Comparison of ENCODE assay signal across 9 cellular contexts in genomic region chr18:23283933-23284430, GRCh38.
DNase-seq lines count a peak whose midpoint lies in the region; ATAC-seq and TF ChIP-seq lines count a peak whose summit lies in the region.
"Had no signal": no experiment of that assay in that cellular context is flagged by ENCODE, and none has a peak within 500 bp of the region (broad histone marks: within the 10 kb centered on the region; RNA-seq: fewer than 3 reads in every experiment).

No MANE protein-coding gene starts in this region.

- H2AFZ ChIP-seq in PC-9 = no peak overlapping the region

- DNase-seq in PC-9 (peak; percentile 44 to 94), iPS DF 19.7 (ENCODE audit: low read depth, low spot score) (peak; percentile 99), AML-193 (lab: John Stamatoyannopoulos, UW) (no peak), vagina (ENCODE audit: extremely low spot score in 2 of 2) (no peak), NOMO-1 (lab: John Stamatoyannopoulos, UW; ENCODE audit: unreplicated experiment in 2 of 2) (no peak), hypothalamus (lab: John Stamatoyannopoulos, UW) (no peak)
- DNase-seq: retina had no signal

- H3K4me2 ChIP-seq in PC-9 = peak overlapping the region; percentile 83

- no peaks in the 10 kb centered on the region for H3K79me2 ChIP-seq in PC-9 (ENCODE audit: low read depth)

- H3K36me3 ChIP-seq in PC-9 (ENCODE audit: low read depth) (no peaks in the 10 kb centered on the region), vagina (no peaks in the 10 kb centered on the region)

- no peak for TF ChIP-seq POLR2A in vagina (IDR thresholded peaks at IDR 0.05)

- H3K27me3 ChIP-seq in PC-9 (ENCODE audit: insufficient read depth, low read depth) = no peaks in the 10 kb centered on the region
- H3K27me3 ChIP-seq in vagina = no peaks in the 10 kb centered on the region

- TF ChIP-seq CTCF in PC-9 (conservative IDR thresholded peaks at IDR 0.05) = no peak
- TF ChIP-seq CTCF in vagina (IDR thresholded peaks at IDR 0.05) = no peak

- H3K9me3 ChIP-seq in PC-9 (ENCODE audit: insufficient read depth, low read depth) (no peaks in the 10 kb centered on the region), vagina (no peaks in the 10 kb centered on the region)

- H3K27ac ChIP-seq in PC-9 (peak overlapping the region; percentile 99), vagina (no peak overlapping the region)

- no peaks in the 10 kb centered on the region for H3K9me2 ChIP-seq in PC-9 (ENCODE audit: insufficient read depth)

- ATAC-seq in GM18508 (IDR thresholded peaks at IDR 0.05; ENCODE audit: insufficient read depth, unreplicated experiment) (peak; percentile 92), HG02588 (IDR thresholded peaks at IDR 0.05; ENCODE audit: unreplicated experiment) (peak; percentile 87)

- H3K4me3 ChIP-seq in PC-9 (0 out of 2 replicates have a peak overlapping the region, but pooled peaks have one; percentile 25), vagina (no peak overlapping the region)

- H3K4me1 ChIP-seq in PC-9 (replicated peaks; ENCODE audit: insufficient read depth) = peaks cover 54% of the 10 kb centered on the region
- no peaks in the 10 kb centered on the region for H3K4me1 ChIP-seq in vagina

- no peaks in the 10 kb centered on the region for H4K20me1 ChIP-seq in PC-9 (ENCODE audit: insufficient read depth)

- POLR2A ChIA-PET in PC-9 (lab: Charles Lee; ENCODE audit: unreplicated experiment) = no interaction called here

- H3F3A ChIP-seq in PC-9 (ENCODE audit: insufficient read depth, low read depth) = peaks cover 36% of the 10 kb centered on the region

- intact Hi-C loops in PC-9 (cut with micrococcal nuclease; ENCODE audit: unreplicated experiment) = no loop called here
- intact Hi-C loops in vagina (cut with DNase I) = no loop called here

- BruUV-seq in PC-9 (replicated peaks; lab: Mats Ljungman, UMichigan) = no TSS peak

- CTCF ChIA-PET in PC-9 (lab: Charles Lee) = no interaction called here

Comparison
In these comparisons a context has a peak if more than half of its experiments do, and no peak if none do; other contexts are left out.
1. DNase-seq: peak in PC-9 (2 of 2) and iPS DF 19.7 (single experiment); none in AML-193 (0 of 2), vagina (0 of 2), NOMO-1 (0 of 2) and hypothalamus (0 of 51).